ENCODE assay signal across 8 cellular contexts in the genomic region with DNA sequence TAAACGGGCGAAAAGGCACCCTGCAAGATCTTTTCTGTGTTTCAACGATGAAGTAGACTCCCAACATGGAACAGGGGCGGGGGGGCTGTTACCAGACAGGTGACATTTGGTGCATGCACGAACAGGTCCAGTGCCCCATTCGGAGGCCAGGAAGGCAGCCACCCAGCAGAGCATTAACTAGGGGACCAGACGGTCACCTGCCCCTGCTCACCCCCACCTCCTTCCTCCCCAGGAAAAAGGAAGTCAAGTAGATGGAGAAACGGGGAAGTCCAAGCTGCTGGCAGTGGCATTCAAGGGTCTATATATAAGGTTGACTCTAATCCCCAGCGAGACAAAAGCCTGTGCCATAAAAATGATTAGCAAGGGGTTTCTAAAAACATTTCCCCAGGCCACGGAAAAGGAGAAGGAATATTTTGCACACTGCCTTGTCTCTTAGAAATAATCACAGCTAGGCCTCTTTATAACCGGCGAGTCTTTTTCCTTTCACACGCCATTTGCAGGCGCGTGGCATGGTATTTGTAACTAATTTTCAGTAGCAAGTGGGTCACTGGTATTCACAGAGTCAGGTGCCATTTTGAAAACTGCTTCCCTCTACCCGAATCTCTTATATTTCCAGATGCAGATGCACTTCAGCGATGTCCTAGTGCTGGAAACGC. TPM values are rescaled to one million over a fixed set of nuclear protein-coding genes. Genes with fewer than 3 reads are reported as not detected.
DNase-seq lines count a peak whose midpoint lies in the region; ATAC-seq lines count a peak whose summit lies in the region.

No MANE protein-coding gene starts in this region.

- H3K27me3 ChIP-seq in BLaER1: no peaks in the 10 kb centered on the region
- no peaks in the 10 kb centered on the region for H3K27me3 ChIP-seq in right cardiac atrium (ENCODE audit: control insufficient read depth, insufficient read depth)

- peak overlapping the region; percentile 84 for H3K4me3 ChIP-seq in BLaER1
- peak overlapping the region; percentile 60 for H3K4me3 ChIP-seq in right cardiac atrium (ENCODE audit: low read length)

- H3K9me3 ChIP-seq in BLaER1 (peaks cover 6% of the 10 kb centered on the region; the same call in 1 of the 2 replicates), right cardiac atrium (ENCODE audit: control insufficient read depth, low read length) (no peaks in the 10 kb centered on the region)

- peaks cover 43% of the 10 kb centered on the region for H3K4me1 ChIP-seq in BLaER1
- H3K4me1 ChIP-seq in right cardiac atrium (ENCODE audit: control insufficient read depth, insufficient read depth, low read length): no peaks in the 10 kb centered on the region

- H3K4me2 ChIP-seq in BLaER1: peak overlapping the region; percentile 85

- H4K20me1 ChIP-seq in BLaER1: peaks cover 27% of the 10 kb centered on the region

- no peaks in the 10 kb centered on the region for H3K9me3 Mint-ChIP-seq in activated T-cell treated with anti-CD3 and anti-CD28 coated beads, Interleukin-2, amount 50 U/mL, for 24 hours

- ATAC-seq in right cardiac atrium: no peak
- no peak for ATAC-seq in HG03520 (IDR thresholded peaks at IDR 0.05; ENCODE audit: unreplicated experiment)
- no peak for ATAC-seq in left colon
- no peak for ATAC-seq in esophagus mucosa

- WGBS in right cardiac atrium: 32% methylated on average over 18 of the region's 18 CpGs

- peak; percentile 8 for DNase-seq in LHCN-M2 (ENCODE audit: low read depth)
- DNase-seq in activated T-cell treated with anti-CD3 and anti-CD28 coated beads, Interleukin-2, amount 50 U/mL, for 24 hours: peak; percentile 69
- DNase-seq in right cardiac atrium: peak in 2 of 3 donors; percentile 59 to 69
- peak; percentile 27 for DNase-seq in stimulated activated naive CD4-positive, alpha-beta T cell treated with Interleukin-2 at 50 U/mL for 16 hours (lab: John Stamatoyannopoulos, UW)
- DNase-seq in left colon: no peak

- H3K9ac ChIP-seq in BLaER1: peak overlapping the region; percentile 92

- H3K27me3 Mint-ChIP-seq in activated T-cell treated with anti-CD3 and anti-CD28 coated beads, Interleukin-2, amount 50 U/mL, for 24 hours: peaks cover 86% of the 10 kb centered on the region

- peak overlapping the region; percentile 94 for H3K27ac ChIP-seq in BLaER1
- H3K27ac ChIP-seq in right cardiac atrium (ENCODE audit: low read length): peak overlapping the region; percentile 95

- intact Hi-C loops in right cardiac atrium (cut with DNase I) (loop anchor here in 3 of 4 donors (5.0 to 10.0 kb wide), 3 partner anchors 121 to 514 kb away; no protein-coding TSS in a partner anchor), left colon (cut with DNase I, micrococcal nuclease) (loop anchor here in 1 of 2 donors (10.0 kb wide), 1 partner anchor 511 kb away; no protein-coding TSS in a partner anchor)

- peaks cover 41% of the 10 kb centered on the region for H3K36me3 Mint-ChIP-seq in activated T-cell treated with anti-CD3 and anti-CD28 coated beads, Interleukin-2, amount 50 U/mL, for 24 hours (ENCODE audit: low read depth)

- peak overlapping the region; percentile 97 for H3K27ac Mint-ChIP-seq in activated T-cell treated with anti-CD3 and anti-CD28 coated beads, Interleukin-2, amount 50 U/mL, for 24 hours

- H3K4me3 Mint-ChIP-seq in activated T-cell treated with anti-CD3 and anti-CD28 coated beads, Interleukin-2, amount 50 U/mL, for 24 hours: peak overlapping the region; percentile 95

- H3K4me1 Mint-ChIP-seq in activated T-cell treated with anti-CD3 and anti-CD28 coated beads, Interleukin-2, amount 50 U/mL, for 24 hours (ENCODE audit: low read depth): peaks cover 61% of the 10 kb centered on the region

- peaks cover 14% of the 10 kb centered on the region; the same call in 1 of the 2 replicates for H3K36me3 ChIP-seq in BLaER1

RNA-seq across cellular contexts. Expression of a gene that starts 1.2 kb away (rescaled TPM):
- 5,577 and 7,816 TPM in 2 replicates for total RNA-seq in LHCN-M2 (2014; rRNA removed)
- polyA plus RNA-seq in LHCN-M2 (2012): 11,098 TPM
- total RNA-seq in right cardiac atrium: 1,000 to 10,000 TPM; 1,054 to 1,542 (median 1,304) TPM
- 2,718 TPM for polyA plus RNA-seq in right cardiac atrium
- 1,000 to 10,000 TPM; 4,840 to 5,007 TPM for total RNA-seq in left colon
- 1,041 TPM for total RNA-seq in esophagus mucosa

Comparison
In these comparisons a context has a peak if more than half of its experiments do, and no peak if none do; other contexts are left out.
1. DNase-seq: peak in LHCN-M2 (single experiment), activated T-cell treated with anti-CD3 and anti-CD28 coated beads, Interleukin-2, amount 50 U/mL, for 24 hours (single experiment), right cardiac atrium (2 of 3) and stimulated activated naive CD4-positive, alpha-beta T cell treated with Interleukin-2 at 50 U/mL for 16 hours (single experiment); none in left colon (0 of 2).